In genomic region chr15:53312707-53313106, GRCh38 we compare ENCODE assay signal across 28 cellular contexts.
DNase-seq lines count a peak whose midpoint lies in the region; ATAC-seq and TF ChIP-seq lines count a peak whose summit lies in the region.
"Had no signal": no experiment of that assay in that cellular context is flagged by ENCODE, and none has a peak within 500 bp of the region (broad histone marks: within the 10 kb centered on the region; RNA-seq: fewer than 3 reads in every experiment).

No MANE protein-coding gene starts in this region.

- no peaks in the 10 kb centered on the region for H3K9me2 ChIP-seq in GM23338 (ENCODE audit: insufficient read depth)

- H3K9me3 Mint-ChIP-seq in GM23338, result no peaks in the 10 kb centered on the region
- H3K9me3 Mint-ChIP-seq in WTC11, result no peaks in the 10 kb centered on the region
- no peaks in the 10 kb centered on the region for H3K9me3 Mint-ChIP-seq in endodermal cell
- H3K9me3 Mint-ChIP-seq in CD14-positive monocyte, result peaks cover 0 to 15% (median 2%) of the 10 kb centered on the region in 7 donors

- H3K4me3 ChIP-seq in GM23338 (no peak overlapping the region), endodermal cell (ENCODE audit: low read length) (no peak overlapping the region), psoas muscle (no peak overlapping the region)
- H3K4me3 ChIP-seq: GM23248, PC-9, SJCRH30 had no signal

- H3K4me1 Mint-ChIP-seq in GM23338, result peaks cover 22% of the 10 kb centered on the region
- H3K4me1 Mint-ChIP-seq in WTC11, result peaks cover 43% of the 10 kb centered on the region
- H3K4me1 Mint-ChIP-seq in endodermal cell, result peaks cover 24% of the 10 kb centered on the region
- H3K4me1 Mint-ChIP-seq in CD14-positive monocyte, result no peaks in the 10 kb centered on the region
- H3K4me1 Mint-ChIP-seq: B cell; CD8-positive, alpha-beta memory T cell had no signal

- H3K27ac ChIP-seq in GM23338 (ENCODE audit: low read depth), result no peak overlapping the region
- H3K27ac ChIP-seq in endodermal cell (ENCODE audit: low read depth, low read length), result no peak overlapping the region
- H3K27ac ChIP-seq in psoas muscle, result no peak overlapping the region
- H3K27ac ChIP-seq: C4-2B, GM23248, PC-9, SJCRH30 had no signal

- H3K36me3 Mint-ChIP-seq in GM23338 (ENCODE audit: low read depth) (no peaks in the 10 kb centered on the region), WTC11 (no peaks in the 10 kb centered on the region), endodermal cell (ENCODE audit: low read depth) (no peaks in the 10 kb centered on the region), CD14-positive monocyte (no peaks in the 10 kb centered on the region)
- H3K36me3 Mint-ChIP-seq: CD8-positive, alpha-beta memory T cell had no signal

- H3K4me1 ChIP-seq in GM23338 (ENCODE audit: insufficient read depth), result no peaks in the 10 kb centered on the region
- peaks cover 16% of the 10 kb centered on the region for H3K4me1 ChIP-seq in endodermal cell (ENCODE audit: control insufficient read depth, insufficient read depth, low read length)
- no peaks in the 10 kb centered on the region for H3K4me1 ChIP-seq in psoas muscle
- H3K4me1 ChIP-seq: SJCRH30 had no signal

- H3K27me3 Mint-ChIP-seq in GM23338 (ENCODE audit: insufficient read depth, low read depth, poor library complexity), result peaks cover 2% of the 10 kb centered on the region
- H3K27me3 Mint-ChIP-seq in WTC11 (ENCODE audit: low read depth), result no peaks in the 10 kb centered on the region
- peaks cover 1% of the 10 kb centered on the region for H3K27me3 Mint-ChIP-seq in endodermal cell (ENCODE audit: insufficient read depth)
- no peaks in the 10 kb centered on the region for H3K27me3 Mint-ChIP-seq in CD14-positive monocyte (ENCODE audit: low read depth in 3 of 3)
- H3K27me3 Mint-ChIP-seq: B cell; CD8-positive, alpha-beta memory T cell had no signal

- POLR2A ChIA-PET in WTC11 (lab: Charles Lee), result no interaction called here
- POLR2A ChIA-PET in GM10248 (lab: Yijun Ruan, JAX), result no interaction called here

- intact Hi-C loops in psoas muscle (cut with DNase I), result no loop called here
- intact Hi-C loops in CD14-positive monocyte (cut with micrococcal nuclease), result no loop called here

- CTCF ChIA-PET in WTC11 (lab: Charles Lee) (interaction anchor here (0.9 to 1.3 kb wide), 3 partner anchors 12 to 529 kb away, joined by 3 to 4 read pairs (median 3); no protein-coding TSS in a partner anchor), GM10248 (lab: Yijun Ruan, JAX) (interaction anchor here (1.3 kb wide), 1 partner anchor 25 kb away, joined by 3 read pairs; no protein-coding TSS in a partner anchor)

- H3K4me2 ChIP-seq in GM23338, result no peak overlapping the region
- H3K4me2 ChIP-seq: PC-9 had no signal

- ATAC-seq in GM23338, result peak; percentile 84
- ATAC-seq in WTC11, result peak; percentile 84
- peak; percentile 70 to 83 (median 79) for ATAC-seq in psoas muscle
- ATAC-seq in HG03354 (IDR thresholded peaks at IDR 0.05; ENCODE audit: poor library complexity, severe bottlenecking, unreplicated experiment), result no peak
- ATAC-seq: Right ventricle myocardium inferior had no signal

- TF ChIP-seq CTCF in GM23338 (conservative IDR thresholded peaks at IDR 0.05; ENCODE audit: low read depth in 2 of 2), result no peak
- TF ChIP-seq CTCF in WTC11 (IDR thresholded peaks at IDR 0.05), result no peak
- TF ChIP-seq CTCF in endodermal cell (conservative IDR thresholded peaks at IDR 0.05), result no peak
- TF ChIP-seq CTCF in psoas muscle (IDR thresholded peaks at IDR 0.05), result no peak
- TF ChIP-seq CTCF in CD14-positive monocyte (IDR thresholded peaks at IDR 0.05), result no peak
- TF ChIP-seq CTCF in GM10248 (IDR thresholded peaks at IDR 0.05; ENCODE audit: control extremely low read depth, extremely low read depth, low read depth, missing control alignments), result no peak

- WGBS in endodermal cell (ENCODE audit: insufficient coverage in 1 of 2, insufficient read length in 1 of 2), 2 experiments, result 17 to 40% methylated on average over 1 to 3 of the region's 3 CpGs
- 4 to 12% (median 9%) methylated on average over 3 of the region's 3 CpGs for WGBS in psoas muscle, 3 donors

- no peak overlapping the region for H3K9ac ChIP-seq in endodermal cell (ENCODE audit: extremely low read depth, low read length, poor library complexity, severe bottlenecking)
- H3K9ac ChIP-seq: GM23248 had no signal

- H3K79me2 ChIP-seq in GM23338 (replicated peaks; ENCODE audit: insufficient read depth), result no peaks in the 10 kb centered on the region

- H3K9me3 ChIP-seq in endodermal cell (ENCODE audit: control insufficient read depth, low read length), result no peaks in the 10 kb centered on the region
- H3K9me3 ChIP-seq in psoas muscle, result no peaks in the 10 kb centered on the region
- H3K9me3 ChIP-seq: SJCRH30 had no signal

- H3F3A ChIP-seq in GM23338 (replicated peaks; ENCODE audit: low read depth), result no peaks in the 10 kb centered on the region

- H3K36me3 ChIP-seq in GM23338 (ENCODE audit: insufficient read depth) (peaks cover 4% of the 10 kb centered on the region; the same call in 1 of the 2 replicates), endodermal cell (ENCODE audit: control insufficient read depth, insufficient read depth, low read length) (no peaks in the 10 kb centered on the region), psoas muscle (ENCODE audit: insufficient read depth in 1 of 2, low read depth in 1 of 2) (no peaks in the 10 kb centered on the region)
- H3K36me3 ChIP-seq: SJCRH30 had no signal

- no peak overlapping the region for H2AFZ ChIP-seq in GM23338
- H2AFZ ChIP-seq: GM23248, PC-9 had no signal

- H3K27me3 ChIP-seq in GM23338 (ENCODE audit: insufficient read depth) (no peaks in the 10 kb centered on the region), endodermal cell (ENCODE audit: control insufficient read depth, insufficient read depth, low read length, poor library complexity, severe bottlenecking) (no peaks in the 10 kb centered on the region), psoas muscle (ENCODE audit: insufficient read depth in 3 of 3, low read length in 2 of 3) (no peaks in the 10 kb centered on the region)
- H3K27me3 ChIP-seq: SJCRH30 had no signal

- no peaks in the 10 kb centered on the region for H4K20me1 ChIP-seq in GM23338 (replicated peaks; ENCODE audit: insufficient read depth)

- H3K27ac Mint-ChIP-seq in GM23338 (no peak overlapping the region), WTC11 (no peak overlapping the region), endodermal cell (no peak overlapping the region), CD14-positive monocyte (no peak overlapping the region)
- H3K27ac Mint-ChIP-seq: B cell; CD8-positive, alpha-beta memory T cell had no signal

- H3K4me3 Mint-ChIP-seq in GM23338, result no peak overlapping the region
- H3K4me3 Mint-ChIP-seq in WTC11, result no peak overlapping the region
- no peak overlapping the region for H3K4me3 Mint-ChIP-seq in endodermal cell
- H3K4me3 Mint-ChIP-seq in CD14-positive monocyte, result no peak overlapping the region
- H3K4me3 Mint-ChIP-seq: B cell; CD8-positive, alpha-beta memory T cell had no signal

- DNase-seq in GM23338 (ENCODE audit: low spot score) (peak; percentile 2), WTC11 (ENCODE audit: low spot score) (no peak), endodermal cell (peak; percentile 75), psoas muscle (no peak), CD14-positive monocyte (ENCODE audit: low spot score) (no peak), GM10248 (ENCODE audit: extremely low spot score) (no peak), GF-D8 (lab: John Stamatoyannopoulos, UW) (no peak)
- DNase-seq: CD8-positive, alpha-beta memory T cell; DMS79 treated with DMSO at 0.1 percent for 48 hours; GM23248; HCEC 1CT; IMR-90; KG1; MM.1S; NCI-H1048; NCI-H1417; NCI-H187; NCI-H2081 treated with DMSO at 0.1 percent for 48 hours; NCI-H2171 treated with DMSO at 0.1 percent for 48 hours; NCI-H345; NCI-H510A treated with DMSO at 0.1 percent for 48 hours; NK-92 treated with Interleukin-12 subunit alpha and Interleukin-12 subunit beta, amount 100 ng/mL, for 24 hours; PC-9; SJCRH30 had no signal

TF ChIP-seq in GM23338, 12 proteins besides CTCF, POLR2A, EP300 and RAD21 (continues in another document):
- TF ChIP-seq POLR2AphosphoS5 (IDR thresholded peaks at IDR 0.05; ENCODE audit: low read depth) (no peak), ZNF114 (CRISPR knock-in tag; IDR thresholded peaks at IDR 0.05) (no peak), ZNF331 (CRISPR knock-in tag; IDR thresholded peaks at IDR 0.05; ENCODE audit: low read depth) (no peak), NANOG (IDR thresholded peaks at IDR 0.05; ENCODE audit: borderline replicate concordance) (no peak), EZH2 (IDR thresholded peaks at IDR 0.05; ENCODE audit: low read depth, unreplicated experiment) (no peak)

TF ChIP-seq in WTC11, 78 proteins besides CTCF, POLR2A, EP300 and RAD21 (continues in another document):
- TF ChIP-seq ZNF317 (CRISPR knock-in tag; IDR thresholded peaks at IDR 0.05; ENCODE audit: borderline replicate concordance, low read depth) (no peak), NR1H2 (CRISPR knock-in tag; IDR thresholded peaks at IDR 0.05) (no peak), SMAD3 (CRISPR knock-in tag; IDR thresholded peaks at IDR 0.05; ENCODE audit: borderline replicate concordance) (no peak), TEAD1 (CRISPR knock-in tag; IDR thresholded peaks at IDR 0.05) (no peak), ZNF138 (CRISPR knock-in tag; conservative IDR thresholded peaks at IDR 0.05) (no peak)

Comparison
In these comparisons a context has a peak if more than half of its experiments do, and no peak if none do; other contexts are left out.
1. DNase-seq: peak in GM23338 (single experiment) and endodermal cell (single experiment); none in WTC11 (single experiment), psoas muscle (0 of 2), CD14-positive monocyte (single experiment), GM10248 (single experiment) and GF-D8 (single experiment).